26 cellular contexts compared by ENCODE assay signal in genomic region chr2:80715433-80715832, GRCh38.
"Had no signal": no experiment of that assay in that cellular context is flagged by ENCODE, and none has a peak within 500 bp of the region (broad histone marks: within the 10 kb centered on the region; RNA-seq: fewer than 3 reads in every experiment).

No MANE protein-coding gene starts in this region.

- ATAC-seq: naive thymus-derived CD8-positive, alpha-beta T cell; natural killer cell treated with Interleukin-12 subunit alpha and Interleukin-12 subunit beta and Interleukin-15 and Interleukin-18, amount 100 ng/mL, for 72 hours; psoas muscle; right cardiac atrium; right lobe of liver; stimulated activated effector memory CD8-positive, alpha-beta T cell treated with anti-CD3 and anti-CD28 coated beads, Interleukin-12 subunit alpha, Interleukin-12 subunit beta, amount 100 ng/mL, for 72 hours; stimulated activated naive B cell treated with anti-CD40 and anti-IgM and Interleukin-4, amounts not matched to agents 10 μg/mL and 1 μg/mL and 100 μg/mL, for 72 hours had no signal

- H3K27ac ChIP-seq: neutrophil, parathyroid adenoma, psoas muscle, right lobe of liver, sigmoid colon, stomach, thoracic aorta, thyroid gland, tibial nerve, upper lobe of left lung, vagina had no signal

- H3K9me3 ChIP-seq: neutrophil, psoas muscle, right lobe of liver, sigmoid colon, stomach, thoracic aorta, thyroid gland, tibial nerve, upper lobe of left lung, vagina had no signal

- DNase-seq: naive thymus-derived CD8-positive, alpha-beta T cell; nephron progenitor cell; nucleus accumbens; posterior cingulate gyrus; psoas muscle; right cardiac atrium; right lobe of liver; sigmoid colon; small intestine; stimulated activated CD4-positive, alpha-beta T cell treated with anti-CD3 and anti-CD28 coated beads, Interleukin-15, amount 100 ng/mL, for 24 hours; stimulated activated CD4-positive, alpha-beta T cell treated with anti-CD3 and anti-CD28 coated beads, Interleukin-2, amount 100 ng/mL, for 24 hours; stimulated activated CD4-positive, alpha-beta T cell treated with anti-CD3 and anti-CD28 coated beads, Interleukin-2, amount 100 ng/mL, for 48 hours; stimulated activated CD4-positive, alpha-beta T cell treated with anti-CD3 and anti-CD28 coated beads, Interleukin-4, amount 100 ng/mL, for 24 hours; stimulated activated naive B cell treated with anti-CD40 and anti-IgM and Interleukin-4, amounts not matched to agents 10 μg/mL and 1 μg/mL and 100 μg/mL, for 72 hours; stimulated activated naive CD4-positive, alpha-beta T cell treated with Interleukin-2 at 50 U/mL for 16 hours; stomach; thyroid gland; trophoblast cell; upper lobe of left lung had no signal

- H2AFZ ChIP-seq: parathyroid adenoma had no signal

- H3K36me3 ChIP-seq: neutrophil, right lobe of liver, sigmoid colon, stomach, thoracic aorta, thyroid gland, tibial nerve, upper lobe of left lung, vagina had no signal

- H3K4me1 ChIP-seq: parathyroid adenoma, psoas muscle, right lobe of liver, sigmoid colon, stomach, thyroid gland, tibial nerve, upper lobe of left lung, vagina had no signal

- H3K79me2 ChIP-seq: parathyroid adenoma had no signal

- H3K9ac ChIP-seq: parathyroid adenoma had no signal

- H3K27me3 ChIP-seq: neutrophil, right lobe of liver, sigmoid colon, stomach, thyroid gland, upper lobe of left lung, vagina had no signal

- H3K4me3 ChIP-seq: psoas muscle, right lobe of liver, sigmoid colon, stomach, thoracic aorta, thyroid gland, tibial nerve, upper lobe of left lung, vagina had no signal
